ENCODE assay signal across 13 cellular contexts in the genomic region with DNA sequence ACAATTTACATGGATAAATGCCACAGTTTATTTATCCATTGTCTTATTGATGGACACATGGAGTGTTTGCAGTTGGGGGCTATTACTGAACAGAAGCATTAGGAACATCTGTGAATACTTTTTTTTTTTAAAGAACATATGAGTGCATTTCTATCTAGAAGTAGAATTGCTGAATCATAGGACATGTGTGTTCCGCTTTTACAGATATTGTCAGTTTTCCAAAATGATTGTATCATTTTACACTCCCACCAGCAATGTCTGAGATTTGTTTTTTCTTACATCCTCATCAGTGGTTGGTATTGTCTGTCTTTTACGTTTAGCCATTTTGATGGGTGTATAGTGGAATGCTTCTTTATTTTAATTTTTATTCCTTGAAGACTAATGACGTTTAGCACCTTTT. TPM values are rescaled to one million over a fixed set of nuclear protein-coding genes. Genes with fewer than 3 reads are reported as not detected.
DNase-seq lines count a peak whose midpoint lies in the region; ATAC-seq and TF ChIP-seq lines count a peak whose summit lies in the region.
"Had no signal": no experiment of that assay in that cellular context is flagged by ENCODE, and none has a peak within 500 bp of the region (broad histone marks: within the 10 kb centered on the region; RNA-seq: fewer than 3 reads in every experiment).

No MANE protein-coding gene starts in this region.

- no peaks in the 10 kb centered on the region for H3K79me2 ChIP-seq in SK-N-SH (ENCODE audit: insufficient read depth)

- ATAC-seq in GM19351 (IDR thresholded peaks at IDR 0.05; ENCODE audit: unreplicated experiment) (no peak), GM19463 (IDR thresholded peaks at IDR 0.05; ENCODE audit: unreplicated experiment) (no peak)

- intact Hi-C loops in dendritic cell treated with granulocyte-macrophage colony-stimulating factor and Interleukin-4, amounts not matched to agents 40 ng/mL and 50 ng/mL, for 4 days (cut with micrococcal nuclease): loop anchor here (10.0 kb wide), 1 partner anchor 326 kb away; no protein-coding TSS in a partner anchor

- in situ Hi-C loops in KBM-7 (cut with MboI; ENCODE audit: low pct_unique_long_range_greater_than_20kb, low sequenced_read_pairs): no loop called here

- H3K4me1 Mint-ChIP-seq in dendritic cell treated with granulocyte-macrophage colony-stimulating factor and Interleukin-4, amounts not matched to agents 40 ng/mL and 50 ng/mL, for 4 days (ENCODE audit: low read depth): peaks cover 21% of the 10 kb centered on the region

- peaks cover 4% of the 10 kb centered on the region; the same call in 1 of the 2 replicates for H3K27me3 ChIP-seq in SK-N-SH (ENCODE audit: insufficient read depth)
- H3K27me3 ChIP-seq: BLaER1 treated with 17β-estradiol and CSF1 and Interleukin-3, amounts not matched to agents 10 nM and 100 nM had no signal

- H3K4me1 ChIP-seq in SK-N-SH (ENCODE audit: control insufficient read depth in 1 of 2, insufficient read depth in 2 of 2, low read depth in 1 of 2, low read length in 1 of 2): peaks cover 0 to 2% of the 10 kb centered on the region in 2 experiments; a peak in 2 of 4 replicates

- no peaks in the 10 kb centered on the region for H3K9me3 ChIP-seq in SK-N-SH

- DNase-seq in CD1c-positive myeloid dendritic cell (ENCODE audit: extremely low spot score) (peak; percentile 72), KBM-7 (peak; percentile 29), SK-N-SH (no peak)
- DNase-seq: CD4-positive, alpha-beta T cell; DMS79; HCEC 1CT; HFFc6 had no signal

- no peak overlapping the region for H3K4me3 ChIP-seq in SK-N-SH (ENCODE audit: low read depth in 2 of 2, low read length in 1 of 2)
- H3K4me3 ChIP-seq: BLaER1 treated with 17β-estradiol and CSF1 and Interleukin-3, amounts not matched to agents 10 nM and 100 nM had no signal

- no peaks in the 10 kb centered on the region for H3K9me3 Mint-ChIP-seq in dendritic cell treated with granulocyte-macrophage colony-stimulating factor and Interleukin-4, amounts not matched to agents 40 ng/mL and 50 ng/mL, for 4 days
- H3K9me3 Mint-ChIP-seq: CD4-positive, alpha-beta T cell; HFFc6 had no signal

- peaks cover 11% of the 10 kb centered on the region for H3K27me3 Mint-ChIP-seq in dendritic cell treated with granulocyte-macrophage colony-stimulating factor and Interleukin-4, amounts not matched to agents 40 ng/mL and 50 ng/mL, for 4 days

- H3K27ac ChIP-seq in SK-N-SH (ENCODE audit: low read depth in 2 of 2, low read length in 1 of 2): no peak overlapping the region
- H3K27ac ChIP-seq: BLaER1 treated with 17β-estradiol and CSF1 and Interleukin-3, amounts not matched to agents 10 nM and 100 nM; HL-60 had no signal

- H3K4me2 ChIP-seq in SK-N-SH: no peak overlapping the region

- TF ChIP-seq CTCF in SK-N-SH (IDR thresholded peaks at IDR 0.05): no peak

- H3K36me3 ChIP-seq in SK-N-SH (replicated peaks in 1 of 2; ENCODE audit: control insufficient read depth in 1 of 2, insufficient read depth in 2 of 2, low read length in 1 of 2): no peaks in the 10 kb centered on the region
- H3K36me3 ChIP-seq: BLaER1 treated with 17β-estradiol and CSF1 and Interleukin-3, amounts not matched to agents 10 nM and 100 nM had no signal

- H3K9ac ChIP-seq in SK-N-SH: no peak overlapping the region
- H3K9ac ChIP-seq: BLaER1 treated with 17β-estradiol and CSF1 and Interleukin-3, amounts not matched to agents 10 nM and 100 nM had no signal

- no peaks in the 10 kb centered on the region for H3K36me3 Mint-ChIP-seq in dendritic cell treated with granulocyte-macrophage colony-stimulating factor and Interleukin-4, amounts not matched to agents 40 ng/mL and 50 ng/mL, for 4 days (ENCODE audit: low read depth)

- peak overlapping the region; percentile 60 for H3K27ac Mint-ChIP-seq in dendritic cell treated with granulocyte-macrophage colony-stimulating factor and Interleukin-4, amounts not matched to agents 40 ng/mL and 50 ng/mL, for 4 days
- H3K27ac Mint-ChIP-seq: CD4-positive, alpha-beta T cell; HFFc6 had no signal

- WGBS in SK-N-SH (ENCODE audit: low lambda C conversion rate): 80% methylated on average over 3 of the region's 3 CpGs

- H2AFZ ChIP-seq in SK-N-SH (ENCODE audit: low read depth): no peak overlapping the region

- CTCF ChIA-PET in SK-N-SH (lab: Yijun Ruan, JAX): interaction anchor here (3.1 kb wide), 1 partner anchor 8 kb away, joined by 21 read pairs; no protein-coding TSS in a partner anchor

- no peak for TF ChIP-seq EP300 in SK-N-SH (IDR thresholded peaks at IDR 0.05; ENCODE audit: borderline replicate concordance in 1 of 2, low read depth in 1 of 2, low read length in 1 of 2)

- POLR2A ChIA-PET in SK-N-SH (lab: Yijun Ruan, JAX): no interaction called here

- no peak overlapping the region for H3K4me3 Mint-ChIP-seq in dendritic cell treated with granulocyte-macrophage colony-stimulating factor and Interleukin-4, amounts not matched to agents 40 ng/mL and 50 ng/mL, for 4 days
- H3K4me3 Mint-ChIP-seq: CD4-positive, alpha-beta T cell; HFFc6 had no signal

- H4K20me1 ChIP-seq in SK-N-SH (ENCODE audit: insufficient read depth): no peaks in the 10 kb centered on the region
- H4K20me1 ChIP-seq: BLaER1 treated with 17β-estradiol and CSF1 and Interleukin-3, amounts not matched to agents 10 nM and 100 nM had no signal

- no peaks in the 10 kb centered on the region for H3F3A ChIP-seq in SK-N-SH (replicated peaks; ENCODE audit: insufficient read depth)

- TF ChIP-seq RAD21 in SK-N-SH (IDR thresholded peaks at IDR 0.05; ENCODE audit: low read length): no peak

- no peaks in the 10 kb centered on the region for H3K9me2 ChIP-seq in SK-N-SH

TF ChIP-seq in SK-N-SH, 30 proteins besides CTCF, POLR2A, EP300 and RAD21:
- TF ChIP-seq MXI1 (IDR thresholded peaks at IDR 0.05; ENCODE audit: low read depth, low read length): no peak
- no peak for TF ChIP-seq EZH2phosphoT487 (IDR thresholded peaks at IDR 0.05; ENCODE audit: borderline replicate concordance, low read depth)
- TF ChIP-seq RFX5 (IDR thresholded peaks at IDR 0.05; ENCODE audit: low read length): no peak
- TF ChIP-seq, protein P1, sequence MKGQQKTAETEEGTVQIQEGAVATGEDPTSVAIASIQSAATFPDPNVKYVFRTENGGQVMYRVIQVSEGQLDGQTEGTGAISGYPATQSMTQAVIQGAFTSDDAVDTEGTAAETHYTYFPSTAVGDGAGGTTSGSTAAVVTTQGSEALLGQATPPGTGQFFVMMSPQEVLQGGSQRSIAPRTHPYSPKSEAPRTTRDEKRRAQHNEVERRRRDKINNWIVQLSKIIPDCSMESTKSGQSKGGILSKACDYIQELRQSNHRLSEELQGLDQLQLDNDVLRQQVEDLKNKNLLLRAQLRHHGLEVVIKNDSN (IDR thresholded peaks at IDR 0.05; ENCODE audit: borderline replicate concordance, low read depth): no peak
- TF ChIP-seq SIN3A (IDR thresholded peaks at IDR 0.05; ENCODE audit: borderline replicate concordance, low read depth, low read length): no peak

RNA-seq across cellular contexts. Expression of a gene that starts 42.0 kb away (rescaled TPM):
- 0.15 TPM in 1 of 2 replicates, not detected in the other for polyA plus RNA-seq in SK-N-SH (2012; rRNA removed)
- polyA plus RNA-seq in SK-N-SH (2012; cell fraction: cytosol; rRNA removed): not detected in 2 replicates
- not detected in 2 replicates for polyA plus RNA-seq in SK-N-SH (2012; cell fraction: nucleus; rRNA removed)
- polyA plus RNA-seq: H1 had no signal
